15 cellular contexts compared by ENCODE assay signal in the genomic region with DNA sequence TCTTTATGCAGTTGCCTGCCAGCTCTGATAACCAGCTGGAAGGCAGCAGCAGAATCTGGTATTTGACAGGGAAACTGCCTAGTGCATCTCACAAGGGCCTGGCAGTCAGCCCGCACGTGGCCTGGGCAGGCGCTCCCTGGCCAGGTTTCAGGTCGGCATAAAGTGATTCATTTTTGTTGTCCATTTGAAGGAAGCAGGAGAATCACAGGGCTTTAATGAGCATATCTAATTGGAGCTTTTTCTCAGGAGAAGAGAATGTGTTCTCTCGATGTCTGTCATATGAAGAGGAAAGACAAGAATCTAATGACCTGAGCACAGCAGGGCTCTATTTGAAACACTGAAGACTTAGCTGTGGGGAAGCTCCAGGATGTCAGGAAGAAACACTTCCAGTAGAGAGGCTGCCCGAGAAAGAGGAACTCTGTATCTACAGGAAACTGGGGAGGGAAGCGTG.
DNase-seq lines count a peak whose midpoint lies in the region; ATAC-seq and TF ChIP-seq lines count a peak whose summit lies in the region.
"Had no signal": no experiment of that assay in that cellular context is flagged by ENCODE, and none has a peak within 500 bp of the region (broad histone marks: within the 10 kb centered on the region; RNA-seq: fewer than 3 reads in every experiment).

No MANE protein-coding gene starts in this region.

- H3K4me3 Mint-ChIP-seq in CD8-positive, alpha-beta T cell, result no peak overlapping the region
- H3K4me3 Mint-ChIP-seq: activated B cell treated with CpG ODN at 0.5 μM for 24 hours had no signal

- H3K27ac Mint-ChIP-seq in CD8-positive, alpha-beta T cell, result no peak overlapping the region
- H3K27ac Mint-ChIP-seq: activated B cell treated with CpG ODN at 0.5 μM for 24 hours had no signal

- WGBS in heart left ventricle, 4 donors, result 17 to 31% (median 27%) methylated on average over 7 of the region's 7 CpGs

- H3K4me1 ChIP-seq in right atrium auricular region (no peaks in the 10 kb centered on the region), SJCRH30 (peaks cover 9% of the 10 kb centered on the region), heart left ventricle (peaks cover 0 to 15% (median 5%) of the 10 kb centered on the region in 12 donors)
- no peaks in the 10 kb centered on the region for H3K4me1 ChIP-seq in CD8-positive, alpha-beta T cell (ENCODE audit: insufficient read depth, low read length)

- peaks cover 0 to 16% of the 10 kb centered on the region in 2 donors for H3K9me3 ChIP-seq in right atrium auricular region
- H3K9me3 ChIP-seq in SJCRH30 (replicated peaks), result peaks cover 7% of the 10 kb centered on the region
- peaks cover 0 to 24% (median 4%) of the 10 kb centered on the region in 12 donors for H3K9me3 ChIP-seq in heart left ventricle
- H3K9me3 ChIP-seq in CD8-positive, alpha-beta T cell (ENCODE audit: low read length), result no peaks in the 10 kb centered on the region
- H3K9me3 ChIP-seq: vagina had no signal

- H3K27me3 Mint-ChIP-seq in CD8-positive, alpha-beta T cell (ENCODE audit: low read depth), result peaks cover 7% of the 10 kb centered on the region

- no peak for TF ChIP-seq POLR2A in heart left ventricle (IDR thresholded peaks at IDR 0.05)

- peak; percentile 78 for DNase-seq in Right ventricle myocardium superior
- DNase-seq in right atrium auricular region (ENCODE audit: low spot score), result no peak
- peak; percentile 24 to 42 for DNase-seq in SJCRH30
- DNase-seq in heart left ventricle, result peak; percentile 52 to 75 (median 55)
- DNase-seq in CD8-positive, alpha-beta T cell, result no peak
- no peak for DNase-seq in activated T-cell treated with anti-CD3 and anti-CD28 coated beads, Interleukin-2, amount 50 U/mL, for 48 hours
- DNase-seq: activated B cell treated with CpG ODN at 0.5 μM for 24 hours; activated naive CD4-positive, alpha-beta T cell treated with Interleukin-2 at 50 U/mL for 16 hours; effector CD8-positive, alpha-beta T cell; islet precursor cell; posterior cingulate gyrus had no signal

- no peak overlapping the region for H3K4me3 ChIP-seq in right atrium auricular region
- no peak overlapping the region for H3K4me3 ChIP-seq in SJCRH30
- no peak overlapping the region for H3K4me3 ChIP-seq in heart left ventricle
- H3K4me3 ChIP-seq in CD8-positive, alpha-beta T cell (ENCODE audit: low read depth, low read length), result no peak overlapping the region
- H3K4me3 ChIP-seq: K562, vagina had no signal

- TF ChIP-seq CTCF in right atrium auricular region (IDR thresholded peaks at IDR 0.05) (no peak), heart left ventricle (IDR thresholded peaks at IDR 0.05) (no peak)
- no peak for TF ChIP-seq CTCF in CD8-positive, alpha-beta T cell (IDR thresholded peaks at IDR 0.05)

- peaks cover 11% of the 10 kb centered on the region for H3K9me3 Mint-ChIP-seq in CD8-positive, alpha-beta T cell

- intact Hi-C loops in Right ventricle myocardium superior (cut with DNase I), result no loop called here
- intact Hi-C loops in heart left ventricle (cut with DNase I), result loop anchor here in 2 of 10 donors (5.0 to 10.0 kb wide), 3 partner anchors 99 to 189 kb away; a partner anchor contains a TSS
- intact Hi-C loops in CD8-positive, alpha-beta T cell (cut with DNase I, micrococcal nuclease), result no loop called here

- no peaks in the 10 kb centered on the region for H3K36me3 Mint-ChIP-seq in CD8-positive, alpha-beta T cell

- H3K36me3 ChIP-seq in right atrium auricular region (no peaks in the 10 kb centered on the region), SJCRH30 (no peaks in the 10 kb centered on the region), heart left ventricle (no peaks in the 10 kb centered on the region)
- no peaks in the 10 kb centered on the region for H3K36me3 ChIP-seq in CD8-positive, alpha-beta T cell (ENCODE audit: insufficient read depth, low read length)
- H3K36me3 ChIP-seq: vagina had no signal

- H3K27me3 ChIP-seq in right atrium auricular region (no peaks in the 10 kb centered on the region), SJCRH30 (no peaks in the 10 kb centered on the region), heart left ventricle (no peaks in the 10 kb centered on the region)
- H3K27me3 ChIP-seq in CD8-positive, alpha-beta T cell (ENCODE audit: insufficient read depth, low read length), result no peaks in the 10 kb centered on the region
- H3K27me3 ChIP-seq: vagina had no signal

- no peaks in the 10 kb centered on the region for H3K4me1 Mint-ChIP-seq in CD8-positive, alpha-beta T cell (ENCODE audit: low read depth)
- H3K4me1 Mint-ChIP-seq: activated B cell treated with CpG ODN at 0.5 μM for 24 hours had no signal

- H3K27ac ChIP-seq in right atrium auricular region, result no peak overlapping the region
- peak overlapping the region; percentile 22 for H3K27ac ChIP-seq in SJCRH30
- H3K27ac ChIP-seq in heart left ventricle, result no peak overlapping the region
- no peak overlapping the region for H3K27ac ChIP-seq in CD8-positive, alpha-beta T cell (ENCODE audit: low read depth, low read length)
- H3K27ac ChIP-seq: vagina had no signal

- POLR2A ChIA-PET in CD8-positive, alpha-beta T cell (lab: Charles Lee), result no interaction called here

- ATAC-seq in Right ventricle myocardium superior (ENCODE audit: poor library complexity) (peak; percentile 83), heart left ventricle (peak; percentile 64 to 83 (median 76)), GM18907 (IDR thresholded peaks at IDR 0.05; ENCODE audit: unreplicated experiment) (no peak), GM21717 (IDR thresholded peaks at IDR 0.05; ENCODE audit: unreplicated experiment) (no peak)
- ATAC-seq in CD8-positive, alpha-beta T cell, result no peak
- ATAC-seq: K562 had no signal

- CTCF ChIA-PET in CD8-positive, alpha-beta T cell (lab: Charles Lee), result interaction anchor here (1.0 kb wide), 1 partner anchor 25 kb away, joined by 3 read pairs; no protein-coding TSS in a partner anchor

Comparison
In these comparisons a context has a peak if more than half of its experiments do, and no peak if none do; other contexts are left out.
1. DNase-seq: peak in Right ventricle myocardium superior (single experiment), SJCRH30 (2 of 2) and heart left ventricle (5 of 5); none in right atrium auricular region (single experiment), CD8-positive, alpha-beta T cell (0 of 7) and activated T-cell treated with anti-CD3 and anti-CD28 coated beads, Interleukin-2, amount 50 U/mL, for 48 hours (0 of 2).
2. ATAC-seq: peak in Right ventricle myocardium superior (single experiment) and heart left ventricle (4 of 4); none in CD8-positive, alpha-beta T cell (single experiment), GM18907 (single experiment) and GM21717 (single experiment).